In the genomic region with DNA sequence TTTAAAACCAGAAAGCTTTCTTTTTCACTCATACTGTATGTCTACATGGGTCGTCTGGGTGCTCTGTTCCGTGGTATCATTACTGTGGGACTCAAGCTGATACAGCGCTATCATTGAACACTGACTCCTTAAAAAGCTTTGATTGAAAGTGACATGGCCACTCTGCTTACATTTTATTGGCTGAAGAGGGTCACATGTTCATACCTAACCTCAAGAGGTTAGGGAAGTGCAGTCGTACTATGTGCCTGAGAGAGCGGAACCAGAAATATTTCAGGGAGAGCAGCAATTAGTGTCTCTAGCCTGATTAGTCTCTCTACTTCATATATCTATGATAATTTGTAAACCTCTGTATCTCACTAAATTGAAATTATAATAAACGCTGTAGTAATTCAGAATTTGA, we compare ENCODE assay signal across 26 cellular contexts.
"Had no signal": no experiment of that assay in that cellular context is flagged by ENCODE, and none has a peak within 500 bp of the region (broad histone marks: within the 10 kb centered on the region; RNA-seq: fewer than 3 reads in every experiment).

No MANE protein-coding gene starts in this region.

- FAIRE-seq: colon, frontal cortex had no signal

- H3K4me3 Mint-ChIP-seq: immature natural killer cell; mesothelial cell of epicardium; naive B cell; nephron progenitor cell; stimulated activated naive B cell treated with anti-CD40 and anti-IgM and Interleukin-4, amounts not matched to agents 10 μg/mL and 1 μg/mL and 100 μg/mL, for 72 hours; stimulated activated naive CD8-positive, alpha-beta T cell treated with anti-CD3 and anti-CD28 coated beads, Interleukin-15, Interleukin-2, amounts not matched to agents 100 ng/mL and 50 ng/mL, for 24 hours had no signal

- H3K4me3 ChIP-seq: dorsolateral prefrontal cortex, lower lobe of right lung, mucosa of descending colon, ovary, psoas muscle, sigmoid colon, transverse colon, vagina had no signal

- DNase-seq: dorsolateral prefrontal cortex; effector CD4-positive, alpha-beta T cell; hypothalamus; immature natural killer cell; islet precursor cell; left ventricle myocardium superior; lower lobe of right lung; mesenchymal stem cell; mucosa of descending colon; naive B cell; nephron progenitor cell; nucleus accumbens; ovary; posterior cingulate gyrus; psoas muscle; right cardiac atrium; sigmoid colon; stimulated activated CD4-positive, alpha-beta T cell treated with anti-CD3 and anti-CD28 coated beads, Interleukin-2, amount 100 ng/mL, for 24 hours; stimulated activated CD4-positive, alpha-beta T cell treated with anti-CD3 and anti-CD28 coated beads, Interleukin-4, amount 100 ng/mL, for 4 hours; stimulated activated naive B cell treated with anti-CD40 and anti-IgM and Interleukin-4, amounts not matched to agents 10 μg/mL and 1 μg/mL and 100 μg/mL, for 72 hours; transverse colon had no signal

- H3K4me1 ChIP-seq: lower lobe of right lung, vagina had no signal

- H3K27me3 ChIP-seq: dorsolateral prefrontal cortex, ovary, sigmoid colon, transverse colon, vagina had no signal

- H3K36me3 Mint-ChIP-seq: immature natural killer cell, mesothelial cell of epicardium had no signal

- H3K27ac Mint-ChIP-seq: stimulated activated naive B cell treated with anti-CD40 and anti-IgM and Interleukin-4, amounts not matched to agents 10 μg/mL and 1 μg/mL and 100 μg/mL, for 72 hours; stimulated activated naive CD8-positive, alpha-beta T cell treated with anti-CD3 and anti-CD28 coated beads, Interleukin-15, Interleukin-2, amounts not matched to agents 100 ng/mL and 50 ng/mL, for 24 hours had no signal

- H3K9me3 ChIP-seq: lower lobe of right lung, mucosa of descending colon, ovary, psoas muscle, sigmoid colon, transverse colon, vagina had no signal

- ATAC-seq: left ventricle myocardium superior; lower lobe of right lung; mucosa of descending colon; right cardiac atrium; stimulated activated naive B cell treated with anti-CD40 and anti-IgM and Interleukin-4, amounts not matched to agents 10 μg/mL and 1 μg/mL and 100 μg/mL, for 72 hours had no signal

- H3K9me3 Mint-ChIP-seq: immature natural killer cell; mesothelial cell of epicardium; naive B cell; nephron progenitor cell; stimulated activated naive CD8-positive, alpha-beta T cell treated with anti-CD3 and anti-CD28 coated beads, Interleukin-15, Interleukin-2, amounts not matched to agents 100 ng/mL and 50 ng/mL, for 24 hours had no signal

- H3K27ac ChIP-seq: dorsolateral prefrontal cortex, lower lobe of right lung, ovary, psoas muscle, sigmoid colon, transverse colon, vagina had no signal

- H3K36me3 ChIP-seq: lower lobe of right lung, ovary, sigmoid colon, transverse colon, vagina had no signal

- H3K27me3 Mint-ChIP-seq: naive B cell; stimulated activated naive B cell treated with anti-CD40 and anti-IgM and Interleukin-4, amounts not matched to agents 10 μg/mL and 1 μg/mL and 100 μg/mL, for 72 hours; stimulated activated naive CD8-positive, alpha-beta T cell treated with anti-CD3 and anti-CD28 coated beads, Interleukin-15, Interleukin-2, amounts not matched to agents 100 ng/mL and 50 ng/mL, for 24 hours had no signal
